Comparison of ENCODE assay signal across 1 cellular context in the genomic region with DNA sequence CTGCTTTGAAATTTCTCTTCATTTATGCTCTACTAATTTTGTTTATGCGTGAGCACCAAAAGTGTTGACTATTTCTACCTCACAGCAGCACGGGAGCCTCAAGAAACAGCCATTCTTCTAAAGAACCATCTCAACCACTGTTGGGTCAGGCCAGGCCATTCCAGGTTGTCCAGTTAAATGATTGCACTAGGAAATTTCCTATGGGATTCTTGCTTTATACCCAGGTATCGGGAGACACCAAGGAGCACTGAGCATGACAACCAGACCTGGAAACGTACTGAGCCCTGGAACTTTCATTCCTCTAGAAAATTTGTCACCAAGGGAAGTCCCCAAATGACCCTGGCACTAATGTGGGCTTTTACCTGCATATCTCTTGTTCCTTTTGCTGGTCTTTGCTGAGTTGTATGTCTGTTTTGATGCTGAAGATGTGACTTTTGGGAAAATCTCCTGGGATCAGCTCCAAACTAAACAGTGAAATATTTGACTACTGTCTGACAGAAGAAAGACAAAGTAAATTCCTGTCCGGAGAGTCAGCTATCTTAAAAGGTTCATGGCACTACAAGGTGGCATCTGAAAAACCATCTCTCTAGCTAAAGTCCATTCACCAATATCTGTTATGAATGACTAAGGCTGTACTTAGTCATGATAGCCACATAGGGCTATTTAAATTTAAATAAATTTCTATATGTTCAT.
TF ChIP-seq lines count a peak whose summit lies in the region.

No MANE protein-coding gene starts in this region.

TF ChIP-seq in SK-N-SH, 30 proteins besides CTCF, POLR2A, EP300 and RAD21 (continued from another document):
- TF ChIP-seq, protein P1, sequence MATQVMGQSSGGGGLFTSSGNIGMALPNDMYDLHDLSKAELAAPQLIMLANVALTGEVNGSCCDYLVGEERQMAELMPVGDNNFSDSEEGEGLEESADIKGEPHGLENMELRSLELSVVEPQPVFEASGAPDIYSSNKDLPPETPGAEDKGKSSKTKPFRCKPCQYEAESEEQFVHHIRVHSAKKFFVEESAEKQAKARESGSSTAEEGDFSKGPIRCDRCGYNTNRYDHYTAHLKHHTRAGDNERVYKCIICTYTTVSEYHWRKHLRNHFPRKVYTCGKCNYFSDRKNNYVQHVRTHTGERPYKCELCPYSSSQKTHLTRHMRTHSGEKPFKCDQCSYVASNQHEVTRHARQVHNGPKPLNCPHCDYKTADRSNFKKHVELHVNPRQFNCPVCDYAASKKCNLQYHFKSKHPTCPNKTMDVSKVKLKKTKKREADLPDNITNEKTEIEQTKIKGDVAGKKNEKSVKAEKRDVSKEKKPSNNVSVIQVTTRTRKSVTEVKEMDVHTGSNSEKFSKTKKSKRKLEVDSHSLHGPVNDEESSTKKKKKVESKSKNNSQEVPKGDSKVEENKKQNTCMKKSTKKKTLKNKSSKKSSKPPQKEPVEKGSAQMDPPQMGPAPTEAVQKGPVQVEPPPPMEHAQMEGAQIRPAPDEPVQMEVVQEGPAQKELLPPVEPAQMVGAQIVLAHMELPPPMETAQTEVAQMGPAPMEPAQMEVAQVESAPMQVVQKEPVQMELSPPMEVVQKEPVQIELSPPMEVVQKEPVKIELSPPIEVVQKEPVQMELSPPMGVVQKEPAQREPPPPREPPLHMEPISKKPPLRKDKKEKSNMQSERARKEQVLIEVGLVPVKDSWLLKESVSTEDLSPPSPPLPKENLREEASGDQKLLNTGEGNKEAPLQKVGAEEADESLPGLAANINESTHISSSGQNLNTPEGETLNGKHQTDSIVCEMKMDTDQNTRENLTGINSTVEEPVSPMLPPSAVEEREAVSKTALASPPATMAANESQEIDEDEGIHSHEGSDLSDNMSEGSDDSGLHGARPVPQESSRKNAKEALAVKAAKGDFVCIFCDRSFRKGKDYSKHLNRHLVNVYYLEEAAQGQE (IDR thresholded peaks at IDR 0.05; ENCODE audit: low read depth, low read length) = no peak
- TF ChIP-seq CHD2 (IDR thresholded peaks at IDR 0.05; ENCODE audit: low read length, partially characterized antibody) (no peak), YY1 (IDR thresholded peaks at IDR 0.05; ENCODE audit: low read depth) (no peak), ELF1 (IDR thresholded peaks at IDR 0.05) (no peak), TEAD4 (IDR thresholded peaks at IDR 0.05; ENCODE audit: borderline replicate concordance, insufficient read depth) (peak; percentile 89), NRF1 (IDR thresholded peaks at IDR 0.05; ENCODE audit: low read depth, low read length) (no peak), GATA2 (CRISPR knock-in tag; IDR thresholded peaks at IDR 0.05) (no peak), FOXJ3 (CRISPR knock-in tag; IDR thresholded peaks at IDR 0.05) (no peak), TCF12 (IDR thresholded peaks at IDR 0.05) (peak; percentile 85), SIN3A (IDR thresholded peaks at IDR 0.05; ENCODE audit: borderline replicate concordance, low read depth, low read length) (peak; percentile 21; the same call in 1 of the 2 replicates), JUND (IDR thresholded peaks at IDR 0.05) (peak; percentile 86), POLR2AphosphoS5 (IDR thresholded peaks at IDR 0.05; ENCODE audit: low read depth, low read length) (peak; percentile 38; the same call in 1 of the 2 replicates), MXI1 (IDR thresholded peaks at IDR 0.05; ENCODE audit: low read depth, low read length) (no peak), SMC3 (IDR thresholded peaks at IDR 0.05; ENCODE audit: low read depth, low read length) (no peak), GABPA (IDR thresholded peaks at IDR 0.05; ENCODE audit: low read depth) (no peak), NFIC (IDR thresholded peaks at IDR 0.05; ENCODE audit: borderline replicate concordance) (peak; percentile 90), TAF1 (IDR thresholded peaks at IDR 0.05; ENCODE audit: borderline replicate concordance, low read depth, low read length) (no peak), FOXM1 (IDR thresholded peaks at IDR 0.05; ENCODE audit: low read depth) (peak; percentile 57; the same call in 1 of the 2 replicates), RXRA (IDR thresholded peaks at IDR 0.05; ENCODE audit: borderline replicate concordance, low read depth) (peak; percentile 86; the same call in 1 of the 2 replicates)
- TF ChIP-seq, protein P2, sequence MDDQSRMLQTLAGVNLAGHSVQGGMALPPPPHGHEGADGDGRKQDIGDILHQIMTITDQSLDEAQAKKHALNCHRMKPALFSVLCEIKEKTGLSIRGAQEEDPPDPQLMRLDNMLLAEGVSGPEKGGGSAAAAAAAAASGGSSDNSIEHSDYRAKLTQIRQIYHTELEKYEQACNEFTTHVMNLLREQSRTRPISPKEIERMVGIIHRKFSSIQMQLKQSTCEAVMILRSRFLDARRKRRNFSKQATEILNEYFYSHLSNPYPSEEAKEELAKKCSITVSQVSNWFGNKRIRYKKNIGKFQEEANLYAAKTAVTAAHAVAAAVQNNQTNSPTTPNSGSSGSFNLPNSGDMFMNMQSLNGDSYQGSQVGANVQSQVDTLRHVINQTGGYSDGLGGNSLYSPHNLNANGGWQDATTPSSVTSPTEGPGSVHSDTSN (IDR thresholded peaks at IDR 0.05) = peak; percentile 93
- TF ChIP-seq, protein P3, sequence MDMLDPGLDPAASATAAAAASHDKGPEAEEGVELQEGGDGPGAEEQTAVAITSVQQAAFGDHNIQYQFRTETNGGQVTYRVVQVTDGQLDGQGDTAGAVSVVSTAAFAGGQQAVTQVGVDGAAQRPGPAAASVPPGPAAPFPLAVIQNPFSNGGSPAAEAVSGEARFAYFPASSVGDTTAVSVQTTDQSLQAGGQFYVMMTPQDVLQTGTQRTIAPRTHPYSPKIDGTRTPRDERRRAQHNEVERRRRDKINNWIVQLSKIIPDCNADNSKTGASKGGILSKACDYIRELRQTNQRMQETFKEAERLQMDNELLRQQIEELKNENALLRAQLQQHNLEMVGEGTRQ (IDR thresholded peaks at IDR 0.05; ENCODE audit: borderline replicate concordance, low read depth, low read length) = no peak
- TF ChIP-seq, protein P4, sequence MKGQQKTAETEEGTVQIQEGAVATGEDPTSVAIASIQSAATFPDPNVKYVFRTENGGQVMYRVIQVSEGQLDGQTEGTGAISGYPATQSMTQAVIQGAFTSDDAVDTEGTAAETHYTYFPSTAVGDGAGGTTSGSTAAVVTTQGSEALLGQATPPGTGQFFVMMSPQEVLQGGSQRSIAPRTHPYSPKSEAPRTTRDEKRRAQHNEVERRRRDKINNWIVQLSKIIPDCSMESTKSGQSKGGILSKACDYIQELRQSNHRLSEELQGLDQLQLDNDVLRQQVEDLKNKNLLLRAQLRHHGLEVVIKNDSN (IDR thresholded peaks at IDR 0.05; ENCODE audit: borderline replicate concordance, low read depth) = no peak
- TF ChIP-seq, protein P5, sequence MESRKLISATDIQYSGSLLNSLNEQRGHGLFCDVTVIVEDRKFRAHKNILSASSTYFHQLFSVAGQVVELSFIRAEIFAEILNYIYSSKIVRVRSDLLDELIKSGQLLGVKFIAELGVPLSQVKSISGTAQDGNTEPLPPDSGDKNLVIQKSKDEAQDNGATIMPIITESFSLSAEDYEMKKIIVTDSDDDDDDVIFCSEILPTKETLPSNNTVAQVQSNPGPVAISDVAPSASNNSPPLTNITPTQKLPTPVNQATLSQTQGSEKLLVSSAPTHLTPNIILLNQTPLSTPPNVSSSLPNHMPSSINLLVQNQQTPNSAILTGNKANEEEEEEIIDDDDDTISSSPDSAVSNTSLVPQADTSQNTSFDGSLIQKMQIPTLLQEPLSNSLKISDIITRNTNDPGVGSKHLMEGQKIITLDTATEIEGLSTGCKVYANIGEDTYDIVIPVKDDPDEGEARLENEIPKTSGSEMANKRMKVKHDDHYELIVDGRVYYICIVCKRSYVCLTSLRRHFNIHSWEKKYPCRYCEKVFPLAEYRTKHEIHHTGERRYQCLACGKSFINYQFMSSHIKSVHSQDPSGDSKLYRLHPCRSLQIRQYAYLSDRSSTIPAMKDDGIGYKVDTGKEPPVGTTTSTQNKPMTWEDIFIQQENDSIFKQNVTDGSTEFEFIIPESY (IDR thresholded peaks at IDR 0.05; ENCODE audit: borderline replicate concordance, low read depth) = no peak
- TF ChIP-seq, protein P6, sequence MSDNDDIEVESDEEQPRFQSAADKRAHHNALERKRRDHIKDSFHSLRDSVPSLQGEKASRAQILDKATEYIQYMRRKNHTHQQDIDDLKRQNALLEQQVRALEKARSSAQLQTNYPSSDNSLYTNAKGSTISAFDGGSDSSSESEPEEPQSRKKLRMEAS (IDR thresholded peaks at IDR 0.05; ENCODE audit: low read depth) = 0 out of 2 replicates have a peak, but pooled peaks have one; percentile 22
- TF ChIP-seq, protein P7, sequence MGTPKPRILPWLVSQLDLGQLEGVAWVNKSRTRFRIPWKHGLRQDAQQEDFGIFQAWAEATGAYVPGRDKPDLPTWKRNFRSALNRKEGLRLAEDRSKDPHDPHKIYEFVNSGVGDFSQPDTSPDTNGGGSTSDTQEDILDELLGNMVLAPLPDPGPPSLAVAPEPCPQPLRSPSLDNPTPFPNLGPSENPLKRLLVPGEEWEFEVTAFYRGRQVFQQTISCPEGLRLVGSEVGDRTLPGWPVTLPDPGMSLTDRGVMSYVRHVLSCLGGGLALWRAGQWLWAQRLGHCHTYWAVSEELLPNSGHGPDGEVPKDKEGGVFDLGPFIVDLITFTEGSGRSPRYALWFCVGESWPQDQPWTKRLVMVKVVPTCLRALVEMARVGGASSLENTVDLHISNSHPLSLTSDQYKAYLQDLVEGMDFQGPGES (IDR thresholded peaks at IDR 0.05; ENCODE audit: low read depth, low read length) = no peak
